Comparison of ENCODE assay signal across 25 cellular contexts in the genomic region with DNA sequence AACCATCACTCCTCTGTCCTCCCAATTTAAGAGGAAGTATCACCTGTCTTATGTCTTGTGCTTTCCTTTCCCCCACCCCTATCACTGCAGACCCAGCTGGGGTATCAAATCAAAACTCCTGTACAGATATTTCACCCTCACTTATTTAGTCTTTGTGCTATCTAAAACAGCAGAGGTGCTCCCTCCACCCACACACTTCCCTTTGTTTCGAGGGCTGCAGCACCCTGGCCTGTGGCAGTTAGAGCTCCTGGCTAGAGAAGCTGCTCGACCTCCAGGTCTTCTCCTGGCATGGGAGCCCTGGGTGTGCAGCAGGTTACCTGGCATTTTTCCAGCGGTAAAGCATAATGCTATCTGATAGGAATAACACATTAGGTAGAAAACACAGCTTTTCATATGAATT.
A peak's percentile ranks its signal among the peaks of the same experiment; 100 is the strongest.
DNase-seq lines count a peak whose midpoint lies in the region; ATAC-seq and TF ChIP-seq lines count a peak whose summit lies in the region.
"Had no signal": no experiment of that assay in that cellular context is flagged by ENCODE, and none has a peak within 500 bp of the region (broad histone marks: within the 10 kb centered on the region; RNA-seq: fewer than 3 reads in every experiment).

No MANE protein-coding gene starts in this region.

- peaks cover 7% of the 10 kb centered on the region; the same call in 1 of the 2 replicates for H3K9me3 ChIP-seq in Karpas-422 (ENCODE audit: low read length)
- H3K9me3 ChIP-seq: adrenal gland, vagina had no signal

- peak in 1 of 2 donors; percentile 28 for DNase-seq in activated T-cell treated with anti-CD3 and anti-CD28 coated beads, Interleukin-2, amount 50 U/mL, for 72 hours
- no peak for DNase-seq in activated T-cell treated with anti-CD3 and anti-CD28 coated beads, Interleukin-2, amount 50 U/mL, for 1 hour
- peak; percentile 76 for DNase-seq in Karpas-422
- DNase-seq in activated naive CD8-positive, alpha-beta T cell treated with anti-CD3 and anti-CD28 coated beads, Interleukin-2, amount 10 ng/mL, durations not matched to agents 7 days and 5 days, result no peak
- DNase-seq in stimulated activated naive CD8-positive, alpha-beta T cell treated with anti-CD3 and anti-CD28 coated beads, Interleukin-15, amount 100 ng/mL, for 72 hours, result no peak
- DNase-seq in erythroblast (lab: John Stamatoyannopoulos, UW), result no peak
- no peak for DNase-seq in omental fat pad (ENCODE audit: low spot score)
- DNase-seq: activated CD8-positive, alpha-beta memory T cell treated with anti-CD3 and anti-CD28 coated beads, Interleukin-2, amount 10 ng/mL, durations not matched to agents 7 days and 5 days; activated gamma-delta T cell; adrenal gland; effector CD8-positive, alpha-beta T cell; foreskin keratinocyte; HCEC 1CT; IMR-90; left colon; MG63; NCI-H2081; NCI-H345; OCI-M1 had no signal

- no peak for TF ChIP-seq POLR2A in erythroblast (IDR thresholded peaks at IDR 0.05; ENCODE audit: low read length)

- POLR2A ChIA-PET in activated naive CD8-positive, alpha-beta T cell treated with anti-CD3 and anti-CD28 coated beads, Interleukin-2, amount 10 ng/mL, durations not matched to agents 7 days and 5 days (lab: Charles Lee), result interaction anchor here (0.5 to 1.3 kb wide), 5 partner anchors 19 to 1143 kb away, joined by 3 read pairs; partner anchors contain the start of genes BCL6 and EIF4A2

- peak overlapping the region; percentile 38 for H3K4me2 ChIP-seq in Karpas-422 (ENCODE audit: low read depth, low read length, poor library complexity, severe bottlenecking)

- no peak for TF ChIP-seq CTCF in omental fat pad (IDR thresholded peaks at IDR 0.05)

- peak overlapping the region; percentile 12 to 47 for H3K4me3 Mint-ChIP-seq in activated T-cell treated with anti-CD3 and anti-CD28 coated beads, Interleukin-2, amount 50 U/mL, for 72 hours
- H3K4me3 Mint-ChIP-seq in activated naive CD8-positive, alpha-beta T cell treated with anti-CD3 and anti-CD28 coated beads, Interleukin-2, amount 10 ng/mL, durations not matched to agents 7 days and 5 days, result no peak overlapping the region
- peak overlapping the region; percentile 3 to 45 for H3K4me3 Mint-ChIP-seq in stimulated activated naive CD8-positive, alpha-beta T cell treated with anti-CD3 and anti-CD28 coated beads, Interleukin-15, amount 100 ng/mL, for 72 hours
- H3K4me3 Mint-ChIP-seq: activated CD8-positive, alpha-beta memory T cell treated with anti-CD3 and anti-CD28 coated beads, Interleukin-2, amount 10 ng/mL, durations not matched to agents 7 days and 5 days; brain; memory B cell had no signal

- ATAC-seq in activated T-cell treated with anti-CD3 and anti-CD28 coated beads, Interleukin-2, amount 50 U/mL, for 72 hours (replicated peaks in 1 of 2), result no peak
- no peak for ATAC-seq in activated naive CD8-positive, alpha-beta T cell treated with anti-CD3 and anti-CD28 coated beads, Interleukin-2, amount 10 ng/mL, durations not matched to agents 7 days and 5 days (ENCODE audit: low read depth)
- no peak for ATAC-seq in stimulated activated naive CD8-positive, alpha-beta T cell treated with anti-CD3 and anti-CD28 coated beads, Interleukin-15, amount 100 ng/mL, for 72 hours
- ATAC-seq in HG03521 (IDR thresholded peaks at IDR 0.05; ENCODE audit: unreplicated experiment), result no peak
- no peak for ATAC-seq in omental fat pad (ENCODE audit: low FRiP score)
- ATAC-seq: activated CD8-positive, alpha-beta memory T cell treated with anti-CD3 and anti-CD28 coated beads, Interleukin-2, amount 10 ng/mL, durations not matched to agents 7 days and 5 days; esophagus mucosa; foreskin keratinocyte; left colon had no signal

- peak overlapping the region; percentile 97 for H3K27ac ChIP-seq in Karpas-422 (ENCODE audit: low read length)
- H3K27ac ChIP-seq: adrenal gland; BLaER1 treated with 17β-estradiol and CSF1 and Interleukin-3, amounts not matched to agents 10 nM and 100 nM; foreskin keratinocyte; vagina had no signal

- peaks cover 7 to 8% of the 10 kb centered on the region in 2 donors for H3K9me3 Mint-ChIP-seq in activated T-cell treated with anti-CD3 and anti-CD28 coated beads, Interleukin-2, amount 50 U/mL, for 72 hours
- H3K9me3 Mint-ChIP-seq in activated naive CD8-positive, alpha-beta T cell treated with anti-CD3 and anti-CD28 coated beads, Interleukin-2, amount 10 ng/mL, durations not matched to agents 7 days and 5 days, result peaks cover 16% of the 10 kb centered on the region
- peaks cover 5 to 22% of the 10 kb centered on the region in 2 donors for H3K9me3 Mint-ChIP-seq in stimulated activated naive CD8-positive, alpha-beta T cell treated with anti-CD3 and anti-CD28 coated beads, Interleukin-15, amount 100 ng/mL, for 72 hours

- no peaks in the 10 kb centered on the region for H3K79me2 ChIP-seq in Karpas-422 (ENCODE audit: low read length)

- peaks cover 3% of the 10 kb centered on the region for H3K27me3 Mint-ChIP-seq in activated T-cell treated with anti-CD3 and anti-CD28 coated beads, Interleukin-2, amount 50 U/mL, for 72 hours (ENCODE audit: low read depth)
- H3K27me3 Mint-ChIP-seq in activated naive CD8-positive, alpha-beta T cell treated with anti-CD3 and anti-CD28 coated beads, Interleukin-2, amount 10 ng/mL, durations not matched to agents 7 days and 5 days, result no peaks in the 10 kb centered on the region
- H3K27me3 Mint-ChIP-seq in stimulated activated naive CD8-positive, alpha-beta T cell treated with anti-CD3 and anti-CD28 coated beads, Interleukin-15, amount 100 ng/mL, for 72 hours, result no peaks in the 10 kb centered on the region

- peaks cover 16 to 23% of the 10 kb centered on the region in 2 donors for H3K36me3 Mint-ChIP-seq in activated T-cell treated with anti-CD3 and anti-CD28 coated beads, Interleukin-2, amount 50 U/mL, for 72 hours (ENCODE audit: insufficient read depth in 2 of 2)
- H3K36me3 Mint-ChIP-seq in activated naive CD8-positive, alpha-beta T cell treated with anti-CD3 and anti-CD28 coated beads, Interleukin-2, amount 10 ng/mL, durations not matched to agents 7 days and 5 days, result peaks cover 28% of the 10 kb centered on the region
- H3K36me3 Mint-ChIP-seq: brain had no signal

- H3K4me3 ChIP-seq in Karpas-422 (ENCODE audit: low read length), result no peak overlapping the region
- H3K4me3 ChIP-seq: adrenal gland; BLaER1 treated with 17β-estradiol and CSF1 and Interleukin-3, amounts not matched to agents 10 nM and 100 nM; MG63; vagina had no signal

- H3K4me1 Mint-ChIP-seq in activated T-cell treated with anti-CD3 and anti-CD28 coated beads, Interleukin-2, amount 50 U/mL, for 72 hours (ENCODE audit: low read depth), result peaks cover 73% of the 10 kb centered on the region
- H3K4me1 Mint-ChIP-seq in activated naive CD8-positive, alpha-beta T cell treated with anti-CD3 and anti-CD28 coated beads, Interleukin-2, amount 10 ng/mL, durations not matched to agents 7 days and 5 days, result peaks cover 36% of the 10 kb centered on the region
- peaks cover 71% of the 10 kb centered on the region for H3K4me1 Mint-ChIP-seq in stimulated activated naive CD8-positive, alpha-beta T cell treated with anti-CD3 and anti-CD28 coated beads, Interleukin-15, amount 100 ng/mL, for 72 hours

- H3K27ac Mint-ChIP-seq in activated T-cell treated with anti-CD3 and anti-CD28 coated beads, Interleukin-2, amount 50 U/mL, for 72 hours, result no peak overlapping the region
- H3K27ac Mint-ChIP-seq in activated naive CD8-positive, alpha-beta T cell treated with anti-CD3 and anti-CD28 coated beads, Interleukin-2, amount 10 ng/mL, durations not matched to agents 7 days and 5 days, result peak overlapping the region; percentile 55
- peak overlapping the region in 1 of 2 donors; percentile 10 for H3K27ac Mint-ChIP-seq in stimulated activated naive CD8-positive, alpha-beta T cell treated with anti-CD3 and anti-CD28 coated beads, Interleukin-15, amount 100 ng/mL, for 72 hours
- H3K27ac Mint-ChIP-seq: activated CD8-positive, alpha-beta memory T cell treated with anti-CD3 and anti-CD28 coated beads, Interleukin-2, amount 10 ng/mL, durations not matched to agents 7 days and 5 days; brain; memory B cell had no signal

- no peaks in the 10 kb centered on the region for H3K27me3 ChIP-seq in Karpas-422 (ENCODE audit: low read length)
- H3K27me3 ChIP-seq: adrenal gland; BLaER1 treated with 17β-estradiol and CSF1 and Interleukin-3, amounts not matched to agents 10 nM and 100 nM; foreskin keratinocyte; MG63; vagina had no signal

- no peaks in the 10 kb centered on the region for H3K9me2 ChIP-seq in Karpas-422 (replicated peaks; ENCODE audit: insufficient read depth, low read length)

- H2AFZ ChIP-seq in Karpas-422 (ENCODE audit: low read length), result peak overlapping the region; percentile 34

- no peaks in the 10 kb centered on the region for H4K20me1 ChIP-seq in Karpas-422 (ENCODE audit: insufficient read depth, low read depth, low read length)
- H4K20me1 ChIP-seq: BLaER1 treated with 17β-estradiol and CSF1 and Interleukin-3, amounts not matched to agents 10 nM and 100 nM had no signal

- peaks cover 86% of the 10 kb centered on the region for H3K4me1 ChIP-seq in Karpas-422 (ENCODE audit: low read length)
- H3K4me1 ChIP-seq: adrenal gland had no signal

- peaks cover 8% of the 10 kb centered on the region; the same call in 1 of the 2 replicates for H3K36me3 ChIP-seq in Karpas-422 (ENCODE audit: insufficient read depth, low read length)
- H3K36me3 ChIP-seq: adrenal gland, MG63, vagina had no signal

- H3K9ac ChIP-seq in Karpas-422 (ENCODE audit: low read length), result peak overlapping the region; percentile 57
- H3K9ac ChIP-seq: BLaER1 treated with 17β-estradiol and CSF1 and Interleukin-3, amounts not matched to agents 10 nM and 100 nM had no signal
